Comparison of ENCODE assay signal across 1 cellular context in genomic region chr7:106603300-106603699, GRCh38.
TF ChIP-seq lines count a peak whose summit lies in the region.

No MANE protein-coding gene starts in this region.

TF ChIP-seq in K562, 482 proteins besides CTCF, POLR2A, EP300 and RAD21 (continued from another document):
- TF ChIP-seq, protein P1, sequence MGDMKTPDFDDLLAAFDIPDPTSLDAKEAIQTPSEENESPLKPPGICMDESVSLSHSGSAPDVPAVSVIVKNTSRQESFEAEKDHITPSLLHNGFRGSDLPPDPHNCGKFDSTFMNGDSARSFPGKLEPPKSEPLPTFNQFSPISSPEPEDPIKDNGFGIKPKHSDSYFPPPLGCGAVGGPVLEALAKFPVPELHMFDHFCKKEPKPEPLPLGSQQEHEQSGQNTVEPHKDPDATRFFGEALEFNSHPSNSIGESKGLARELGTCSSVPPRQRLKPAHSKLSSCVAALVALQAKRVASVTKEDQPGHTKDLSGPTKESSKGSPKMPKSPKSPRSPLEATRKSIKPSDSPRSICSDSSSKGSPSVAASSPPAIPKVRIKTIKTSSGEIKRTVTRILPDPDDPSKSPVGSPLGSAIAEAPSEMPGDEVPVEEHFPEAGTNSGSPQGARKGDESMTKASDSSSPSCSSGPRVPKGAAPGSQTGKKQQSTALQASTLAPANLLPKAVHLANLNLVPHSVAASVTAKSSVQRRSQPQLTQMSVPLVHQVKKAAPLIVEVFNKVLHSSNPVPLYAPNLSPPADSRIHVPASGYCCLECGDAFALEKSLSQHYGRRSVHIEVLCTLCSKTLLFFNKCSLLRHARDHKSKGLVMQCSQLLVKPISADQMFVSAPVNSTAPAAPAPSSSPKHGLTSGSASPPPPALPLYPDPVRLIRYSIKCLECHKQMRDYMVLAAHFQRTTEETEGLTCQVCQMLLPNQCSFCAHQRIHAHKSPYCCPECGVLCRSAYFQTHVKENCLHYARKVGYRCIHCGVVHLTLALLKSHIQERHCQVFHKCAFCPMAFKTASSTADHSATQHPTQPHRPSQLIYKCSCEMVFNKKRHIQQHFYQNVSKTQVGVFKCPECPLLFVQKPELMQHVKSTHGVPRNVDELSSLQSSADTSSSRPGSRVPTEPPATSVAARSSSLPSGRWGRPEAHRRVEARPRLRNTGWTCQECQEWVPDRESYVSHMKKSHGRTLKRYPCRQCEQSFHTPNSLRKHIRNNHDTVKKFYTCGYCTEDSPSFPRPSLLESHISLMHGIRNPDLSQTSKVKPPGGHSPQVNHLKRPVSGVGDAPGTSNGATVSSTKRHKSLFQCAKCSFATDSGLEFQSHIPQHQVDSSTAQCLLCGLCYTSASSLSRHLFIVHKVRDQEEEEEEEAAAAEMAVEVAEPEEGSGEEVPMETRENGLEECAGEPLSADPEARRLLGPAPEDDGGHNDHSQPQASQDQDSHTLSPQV (IDR thresholded peaks at IDR 0.05): peak; percentile 55; the same call in 1 of the 2 replicates
- no peak for TF ChIP-seq ZFP30 (CRISPR knock-in tag; IDR thresholded peaks at IDR 0.05; ENCODE audit: borderline replicate concordance)
TF ChIP-seq in K562: peak in this region for 2.
